Comparison of ENCODE assay signal across 6 cellular contexts in genomic region chr10:69554611-69555010, GRCh38. TPM values are rescaled to one million over a fixed set of nuclear protein-coding genes. Genes with fewer than 3 reads are reported as not detected.
"Had no signal": no experiment of that assay in that cellular context is flagged by ENCODE, and none has a peak within 500 bp of the region (broad histone marks: within the 10 kb centered on the region; RNA-seq: fewer than 3 reads in every experiment).

No MANE protein-coding gene starts in this region.

- DNase-seq: H9, HCEC 1CT, IMR-90 had no signal

- H3K4me3 ChIP-seq: GM23338, K562 had no signal

RNA-seq across cellular contexts. Expression of gene NEUROG3, which starts 18.6 kb away (rescaled TPM):
- total RNA-seq: GM23338, H1, H9, IMR-90, K562 had no signal
